ENCODE assay signal across 11 cellular contexts in the genomic region with DNA sequence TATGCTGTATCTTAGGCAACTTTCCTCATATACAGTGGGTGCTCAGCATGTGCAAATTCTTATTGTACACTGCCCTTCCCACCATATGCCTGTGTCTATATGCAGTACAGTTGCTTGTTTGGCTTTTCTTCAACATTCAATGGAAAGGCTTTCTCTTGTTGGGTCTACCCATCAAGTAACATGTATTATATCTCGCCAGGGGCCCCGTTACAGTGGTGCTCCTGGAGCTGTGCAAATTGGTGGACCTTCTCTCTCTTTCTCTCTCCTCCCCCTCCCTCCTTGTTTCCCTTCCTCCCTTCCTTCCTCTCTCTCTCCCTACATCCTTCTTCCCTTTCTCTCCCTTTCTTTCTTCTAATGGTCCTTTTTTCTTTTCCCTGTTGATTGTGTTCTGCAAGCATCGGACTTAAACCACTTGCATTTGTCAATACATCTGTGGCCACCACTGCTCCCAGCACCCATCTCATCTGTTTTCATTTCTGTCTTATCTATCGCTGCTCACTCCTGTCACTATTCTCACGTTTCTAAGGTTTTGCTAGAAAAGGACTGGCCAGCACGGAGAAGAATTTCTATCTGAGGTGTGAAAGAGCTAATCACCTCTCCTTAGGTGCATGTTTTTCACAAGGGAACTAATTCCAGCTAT. TPM values are rescaled to one million over a fixed set of nuclear protein-coding genes. Genes with fewer than 3 reads are reported as not detected.
DNase-seq lines count a peak whose midpoint lies in the region; ATAC-seq and TF ChIP-seq lines count a peak whose summit lies in the region.
"Had no signal": no experiment of that assay in that cellular context is flagged by ENCODE, and none has a peak within 500 bp of the region (broad histone marks: within the 10 kb centered on the region; RNA-seq: fewer than 3 reads in every experiment).

No MANE protein-coding gene starts in this region.

- H3K9me3 ChIP-seq in CD8-positive, alpha-beta memory T cell (ENCODE audit: low read length), result no peaks in the 10 kb centered on the region
- H3K9me3 ChIP-seq in psoas muscle, result peaks cover 3% of the 10 kb centered on the region

- CTCF ChIA-PET in CD8-positive, alpha-beta memory T cell (lab: Charles Lee), result interaction anchor here (1.4 to 3.7 kb wide), 3 partner anchors 9 to 14 kb away, joined by 5 to 15 read pairs (median 9); no protein-coding TSS in a partner anchor

- peaks cover 10% of the 10 kb centered on the region for H3K36me3 ChIP-seq in CD8-positive, alpha-beta memory T cell (ENCODE audit: insufficient read depth, low read length)
- H3K36me3 ChIP-seq in psoas muscle (ENCODE audit: insufficient read depth in 1 of 2, low read depth in 1 of 2), result peaks cover 2 to 19% of the 10 kb centered on the region in 2 donors

- WGBS in psoas muscle, 3 donors, result 84 to 87% (median 86%) methylated on average over 6 of the region's 6 CpGs

- H3K27me3 ChIP-seq in CD8-positive, alpha-beta memory T cell (ENCODE audit: insufficient read depth, low read length, poor library complexity, severe bottlenecking), result no peaks in the 10 kb centered on the region
- no peaks in the 10 kb centered on the region for H3K27me3 ChIP-seq in psoas muscle (ENCODE audit: insufficient read depth in 3 of 3, low read length in 2 of 3)

- no peaks in the 10 kb centered on the region for H3K9me3 Mint-ChIP-seq in CD8-positive, alpha-beta memory T cell
- no peaks in the 10 kb centered on the region for H3K9me3 Mint-ChIP-seq in IgD-negative memory B cell
- H3K9me3 Mint-ChIP-seq in activated naive CD8-positive, alpha-beta T cell treated with anti-CD3 and anti-CD28 coated beads, Interleukin-2, amount 50 U/mL, for 24 hours, result no peaks in the 10 kb centered on the region

- DNase-seq in CD8-positive, alpha-beta memory T cell, result no peak
- DNase-seq in activated naive CD8-positive, alpha-beta T cell treated with anti-CD3 and anti-CD28 coated beads, Interleukin-2, amount 50 U/mL, for 24 hours, result no peak
- DNase-seq in psoas muscle (no peak), hippocampal formation (lab: John Stamatoyannopoulos, UW) (no peak), occipital lobe (lab: John Stamatoyannopoulos, UW) (no peak), DMS153 treated with DMSO at 0.1 percent for 48 hours (lab: John Stamatoyannopoulos, UW; ENCODE audit: unreplicated experiment) (no peak)
- DNase-seq: activated effector memory CD4-positive, alpha-beta T cell treated with anti-CD3 and anti-CD28 coated beads, Interleukin-2, amount 50 U/mL, for 16 hours; NCI-H2029 had no signal

- no peak overlapping the region for H3K27ac ChIP-seq in CD8-positive, alpha-beta memory T cell (ENCODE audit: low read depth, low read length)
- H3K27ac ChIP-seq in psoas muscle, result peak overlapping the region; percentile 38

- POLR2A ChIA-PET in CD8-positive, alpha-beta memory T cell (lab: Charles Lee), result interaction anchor here (0.7 to 2.0 kb wide), 5 partner anchors 10 to 35 kb away, joined by 3 to 9 read pairs (median 8); partner anchors contain the start of gene TGFBR2

- peak overlapping the region; percentile 10 for H3K4me3 ChIP-seq in CD8-positive, alpha-beta memory T cell (ENCODE audit: low read length)
- H3K4me3 ChIP-seq in psoas muscle, result no peak overlapping the region
- H3K4me3 ChIP-seq: lung had no signal

- H3K27ac Mint-ChIP-seq in CD8-positive, alpha-beta memory T cell, result peak overlapping the region; percentile 52 to 98 (median 90)
- H3K27ac Mint-ChIP-seq in IgD-negative memory B cell, result peak overlapping the region; percentile 2 to 82 (median 44)
- peak overlapping the region; percentile 93 for H3K27ac Mint-ChIP-seq in activated naive CD8-positive, alpha-beta T cell treated with anti-CD3 and anti-CD28 coated beads, Interleukin-2, amount 50 U/mL, for 24 hours

- no peak for ATAC-seq in activated naive CD8-positive, alpha-beta T cell treated with anti-CD3 and anti-CD28 coated beads, Interleukin-2, amount 50 U/mL, for 24 hours
- ATAC-seq in psoas muscle (no peak), HG03442 (IDR thresholded peaks at IDR 0.05; ENCODE audit: unreplicated experiment) (no peak)

- H3K4me1 Mint-ChIP-seq in CD8-positive, alpha-beta memory T cell, result peaks cover 95 to 100% (median 99%) of the 10 kb centered on the region in 3 donors
- peaks cover 78 to 87% (median 81%) of the 10 kb centered on the region in 3 donors for H3K4me1 Mint-ChIP-seq in IgD-negative memory B cell
- peaks cover 99% of the 10 kb centered on the region for H3K4me1 Mint-ChIP-seq in activated naive CD8-positive, alpha-beta T cell treated with anti-CD3 and anti-CD28 coated beads, Interleukin-2, amount 50 U/mL, for 24 hours

- intact Hi-C loops in psoas muscle (cut with DNase I), result no loop called here

- H3K4me1 ChIP-seq in CD8-positive, alpha-beta memory T cell (ENCODE audit: insufficient read depth, low read length), result peaks cover 100% of the 10 kb centered on the region
- H3K4me1 ChIP-seq in psoas muscle, result peaks cover 51% of the 10 kb centered on the region

- TF ChIP-seq CTCF in psoas muscle (IDR thresholded peaks at IDR 0.05), result no peak

- no peaks in the 10 kb centered on the region for H3K27me3 Mint-ChIP-seq in CD8-positive, alpha-beta memory T cell
- H3K27me3 Mint-ChIP-seq in IgD-negative memory B cell, result no peaks in the 10 kb centered on the region
- H3K27me3 Mint-ChIP-seq in activated naive CD8-positive, alpha-beta T cell treated with anti-CD3 and anti-CD28 coated beads, Interleukin-2, amount 50 U/mL, for 24 hours, result no peaks in the 10 kb centered on the region

- H3K4me3 Mint-ChIP-seq in CD8-positive, alpha-beta memory T cell, result peak overlapping the region; percentile 1 to 80 (median 67)
- peak overlapping the region; percentile 0 to 86 (median 52) for H3K4me3 Mint-ChIP-seq in IgD-negative memory B cell
- H3K4me3 Mint-ChIP-seq in activated naive CD8-positive, alpha-beta T cell treated with anti-CD3 and anti-CD28 coated beads, Interleukin-2, amount 50 U/mL, for 24 hours, result peak overlapping the region; percentile 63

- H3K36me3 Mint-ChIP-seq in CD8-positive, alpha-beta memory T cell, result peaks cover 5 to 26% (median 12%) of the 10 kb centered on the region in 3 donors
- H3K36me3 Mint-ChIP-seq in IgD-negative memory B cell, result peaks cover 4% of the 10 kb centered on the region
- H3K36me3 Mint-ChIP-seq in activated naive CD8-positive, alpha-beta T cell treated with anti-CD3 and anti-CD28 coated beads, Interleukin-2, amount 50 U/mL, for 24 hours (ENCODE audit: low read depth), result peaks cover 57% of the 10 kb centered on the region

RNA-seq across cellular contexts. Expression of gene TGFBR2, which starts 35.3 kb away (rescaled TPM):
- total RNA-seq in CD8-positive, alpha-beta memory T cell, result 10 to 100 TPM; 55.3 to 56.3 TPM
- polyA plus RNA-seq in CD8-positive, alpha-beta memory T cell, result 108 TPM
- polyA plus RNA-seq in IgD-negative memory B cell (76.8 TPM), psoas muscle (10 to 100 TPM; 19.7 to 58.8 (median 23.4) TPM)
- total RNA-seq in psoas muscle (10 to 100 TPM; 36.0 to 51.8 (median 44.6) TPM), occipital lobe (5.8 TPM)
